39 cellular contexts compared by ENCODE assay signal in genomic region chr7:129800901-129801300, GRCh38.
"Had no signal": no experiment of that assay in that cellular context is flagged by ENCODE, and none has a peak within 500 bp of the region (broad histone marks: within the 10 kb centered on the region; RNA-seq: fewer than 3 reads in every experiment).

No MANE protein-coding gene starts in this region.

- H3K27ac ChIP-seq: adrenal gland, ascending aorta, breast epithelium, cardiac muscle cell, coronary artery, dorsolateral prefrontal cortex, esophagus muscularis mucosa, gastroesophageal sphincter, heart right ventricle, WERI-Rb-1 had no signal

- H3K4me3 ChIP-seq: adrenal gland, ascending aorta, breast epithelium, cardiac muscle cell, coronary artery, dorsolateral prefrontal cortex, esophagus muscularis mucosa, gastroesophageal sphincter, heart right ventricle had no signal

- ATAC-seq: activated CD4-positive, CD25-positive, alpha-beta regulatory T cell treated with anti-CD3 and anti-CD28 coated beads, Interleukin-2, amount 50 U/mL, for 24 hours; activated CD8-positive, alpha-beta memory T cell treated with anti-CD3 and anti-CD28 coated beads, Interleukin-2, amount 10 ng/mL, durations not matched to agents 7 days and 5 days; activated CD8-positive, alpha-beta T cell treated with anti-CD3 and anti-CD28 coated beads, Interleukin-2, amount 10 ng/mL, durations not matched to agents 7 days and 5 days; activated naive CD8-positive, alpha-beta T cell treated with anti-CD3 and anti-CD28 coated beads, Interleukin-2, amount 50 U/mL, for 24 hours; gastroesophageal sphincter; heart right ventricle; T-helper 17 cell had no signal

- H3K27ac Mint-ChIP-seq: activated B cell treated with CpG ODN at 0.5 μM for 24 hours; activated CD8-positive, alpha-beta memory T cell treated with anti-CD3 and anti-CD28 coated beads, Interleukin-2, amount 10 ng/mL, durations not matched to agents 7 days and 5 days; activated CD8-positive, alpha-beta T cell treated with anti-CD3 and anti-CD28 coated beads, Interleukin-2, amount 10 ng/mL, durations not matched to agents 7 days and 5 days; activated naive CD4-positive, alpha-beta T cell treated with anti-CD3 and anti-CD28 coated beads for 36 hours; activated naive CD4-positive, alpha-beta T cell treated with anti-CD3 and anti-CD28 coated beads, Interleukin-2, amount 50 U/mL, for 24 hours; activated naive CD8-positive, alpha-beta T cell treated with anti-CD3 and anti-CD28 coated beads for 36 hours; activated naive CD8-positive, alpha-beta T cell treated with anti-CD3 and anti-CD28 coated beads, Interleukin-2, amount 50 U/mL, for 24 hours; activated T-helper 1 cell treated with anti-CD3 and anti-CD28 coated beads, Interleukin-12 subunit alpha, Interleukin-12 subunit beta, Interleukin-2, Interleukin-4 antibody, amounts not matched to agents 30 ng/mL and 10 ng/mL and 1 ng/mL, durations not matched to agents 14 hours and 24 hours and 36 hours; activated T-helper 2 cell treated with anti-CD3 and anti-CD28 coated beads, Interferon-gamma antibody, Interleukin-2, Interleukin-4, amounts not matched to agents 10 μg/mL and 5 μg/mL and 100 μg/mL, durations not matched to agents 14 hours and 24 hours and 36 hours; brain; dendritic cell treated with granulocyte-macrophage colony-stimulating factor and Interleukin-4, amounts not matched to agents 40 ng/mL and 50 ng/mL, for 4 days; T-helper 17 cell; T-helper 2 cell treated with Interferon-gamma antibody and Interleukin-4, amounts not matched to agents 5 μg/mL and 100 μg/mL, for 36 hours had no signal

- H3K27me3 Mint-ChIP-seq: activated B cell treated with CpG ODN at 0.5 μM for 24 hours; activated naive CD4-positive, alpha-beta T cell treated with anti-CD3 and anti-CD28 coated beads, Interleukin-2, amount 50 U/mL, for 24 hours; brain had no signal

- H3K27me3 ChIP-seq: adrenal gland, ascending aorta, breast epithelium, cardiac muscle cell had no signal

- H3K36me3 Mint-ChIP-seq: activated CD8-positive, alpha-beta memory T cell treated with anti-CD3 and anti-CD28 coated beads, Interleukin-2, amount 10 ng/mL, durations not matched to agents 7 days and 5 days; activated naive CD4-positive, alpha-beta T cell treated with anti-CD3 and anti-CD28 coated beads, Interleukin-2, amount 50 U/mL, for 24 hours; activated naive CD8-positive, alpha-beta T cell treated with anti-CD3 and anti-CD28 coated beads for 36 hours; brain had no signal

- H3K4me1 Mint-ChIP-seq: activated B cell treated with CpG ODN at 0.5 μM for 24 hours; activated CD8-positive, alpha-beta memory T cell treated with anti-CD3 and anti-CD28 coated beads, Interleukin-2, amount 10 ng/mL, durations not matched to agents 7 days and 5 days; activated naive CD4-positive, alpha-beta T cell treated with anti-CD3 and anti-CD28 coated beads, Interleukin-2, amount 50 U/mL, for 24 hours; activated naive CD8-positive, alpha-beta T cell treated with anti-CD3 and anti-CD28 coated beads for 36 hours; activated naive CD8-positive, alpha-beta T cell treated with anti-CD3 and anti-CD28 coated beads, Interleukin-2, amount 50 U/mL, for 24 hours had no signal

- H3K36me3 ChIP-seq: adrenal gland, ascending aorta, breast epithelium, cardiac muscle cell, esophagus muscularis mucosa, gastroesophageal sphincter, heart right ventricle, WERI-Rb-1 had no signal

- H3K9me3 ChIP-seq: adrenal gland, ascending aorta, breast epithelium, esophagus muscularis mucosa, gastroesophageal sphincter, heart right ventricle had no signal

- H3K4me3 Mint-ChIP-seq: activated B cell treated with CpG ODN at 0.5 μM for 24 hours; activated CD8-positive, alpha-beta memory T cell treated with anti-CD3 and anti-CD28 coated beads, Interleukin-2, amount 10 ng/mL, durations not matched to agents 7 days and 5 days; activated CD8-positive, alpha-beta T cell treated with anti-CD3 and anti-CD28 coated beads, Interleukin-2, amount 10 ng/mL, durations not matched to agents 7 days and 5 days; activated naive CD4-positive, alpha-beta T cell treated with anti-CD3 and anti-CD28 coated beads for 36 hours; activated naive CD4-positive, alpha-beta T cell treated with anti-CD3 and anti-CD28 coated beads, Interleukin-2, amount 50 U/mL, for 24 hours; activated naive CD8-positive, alpha-beta T cell treated with anti-CD3 and anti-CD28 coated beads for 36 hours; activated naive CD8-positive, alpha-beta T cell treated with anti-CD3 and anti-CD28 coated beads, Interleukin-2, amount 50 U/mL, for 24 hours; activated T-helper 1 cell treated with anti-CD3 and anti-CD28 coated beads, Interleukin-12 subunit alpha, Interleukin-12 subunit beta, Interleukin-2, Interleukin-4 antibody, amounts not matched to agents 30 ng/mL and 10 ng/mL and 1 ng/mL, durations not matched to agents 14 hours and 24 hours and 36 hours; brain; dendritic cell treated with granulocyte-macrophage colony-stimulating factor and Interleukin-4, amounts not matched to agents 40 ng/mL and 50 ng/mL, for 4 days; T-helper 17 cell; T-helper 2 cell treated with Interferon-gamma antibody and Interleukin-4, amounts not matched to agents 5 μg/mL and 100 μg/mL, for 36 hours had no signal

- H3K9me3 Mint-ChIP-seq: activated B cell treated with CpG ODN at 0.5 μM for 24 hours; activated naive CD4-positive, alpha-beta T cell treated with anti-CD3 and anti-CD28 coated beads for 36 hours; activated naive CD4-positive, alpha-beta T cell treated with anti-CD3 and anti-CD28 coated beads, Interleukin-2, amount 50 U/mL, for 24 hours; activated naive CD8-positive, alpha-beta T cell treated with anti-CD3 and anti-CD28 coated beads for 36 hours; activated naive CD8-positive, alpha-beta T cell treated with anti-CD3 and anti-CD28 coated beads, Interleukin-2, amount 50 U/mL, for 24 hours; activated T-helper 1 cell treated with anti-CD3 and anti-CD28 coated beads, Interleukin-12 subunit alpha, Interleukin-12 subunit beta, Interleukin-2, Interleukin-4 antibody, amounts not matched to agents 30 ng/mL and 10 ng/mL and 1 ng/mL, durations not matched to agents 14 hours and 24 hours and 36 hours; activated T-helper 2 cell treated with anti-CD3 and anti-CD28 coated beads, Interferon-gamma antibody, Interleukin-2, Interleukin-4, amounts not matched to agents 10 μg/mL and 5 μg/mL and 100 μg/mL, durations not matched to agents 14 hours and 24 hours and 36 hours; brain; dendritic cell treated with granulocyte-macrophage colony-stimulating factor and Interleukin-4, amounts not matched to agents 40 ng/mL and 50 ng/mL, for 4 days; T-helper 2 cell treated with Interferon-gamma antibody and Interleukin-4, amounts not matched to agents 5 μg/mL and 100 μg/mL, for 36 hours had no signal

- DNase-seq: activated B cell treated with CpG ODN at 0.5 μM for 24 hours; activated CD4-positive, alpha-beta T cell treated with anti-CD3 and anti-CD28 coated beads for 48 hours; activated CD4-positive, alpha-beta T cell treated with anti-CD3 and anti-CD28 coated beads, Interleukin-2, amount 50 U/mL, for 1 hour; activated CD4-positive, alpha-beta T cell treated with anti-CD3 and anti-CD28 coated beads, Interleukin-2, amount 50 U/mL, for 48 hours; activated CD8-positive, alpha-beta memory T cell treated with anti-CD3 and anti-CD28 coated beads, Interleukin-2, amount 10 ng/mL, durations not matched to agents 7 days and 5 days; activated CD8-positive, alpha-beta memory T cell treated with anti-CD3 and anti-CD28 coated beads, Interleukin-2, amount 50 U/mL, for 4 hours; activated CD8-positive, alpha-beta T cell treated with anti-CD3 and anti-CD28 coated beads, Interleukin-2, amount 10 ng/mL, durations not matched to agents 7 days and 5 days; activated effector memory CD4-positive, alpha-beta T cell treated with anti-CD3 and anti-CD28 coated beads, Interleukin-2, amount 50 U/mL, for 16 hours; activated naive CD4-positive, alpha-beta T cell treated with anti-CD3 and anti-CD28 coated beads for 36 hours; activated naive CD8-positive, alpha-beta T cell treated with anti-CD3 and anti-CD28 coated beads for 36 hours; activated naive CD8-positive, alpha-beta T cell treated with anti-CD3 and anti-CD28 coated beads, Interleukin-2, amount 50 U/mL, for 24 hours; activated T-cell treated with anti-CD3 and anti-CD28 coated beads, Interleukin-2, amount 50 U/mL, for 1 hour; activated T-cell treated with anti-CD3 and anti-CD28 coated beads, Interleukin-2, amount 50 U/mL, for 48 hours; adrenal gland; amygdala; central memory CD4-positive, alpha-beta T cell; cerebellar nuclear complex; dorsolateral prefrontal cortex; effector memory CD4-positive, alpha-beta T cell; erythroblast; foreskin melanocyte; heart right ventricle; T-helper 1 cell; T-helper 17 cell; T1000; WERI-Rb-1 had no signal

- H3K4me1 ChIP-seq: adrenal gland, ascending aorta, breast epithelium, esophagus muscularis mucosa, gastroesophageal sphincter had no signal
